In genomic region chr15:51338496-51338895, GRCh38 we compare ENCODE assay signal across 29 cellular contexts. TPM values are rescaled to one million over a fixed set of nuclear protein-coding genes. Genes with fewer than 3 reads are reported as not detected.
"Had no signal": no experiment of that assay in that cellular context is flagged by ENCODE, and none has a peak within 500 bp of the region (broad histone marks: within the 10 kb centered on the region; RNA-seq: fewer than 3 reads in every experiment).

Gene CYP19A1 (minus strand): TSS chr15:51338596. CDS start chr15:51242912, 95,684 bp downstream.

- DNase-seq: activated CD4-positive, alpha-beta T cell treated with anti-CD3 and anti-CD28 coated beads, Interleukin-2, amount 10 ng/mL, durations not matched to agents 24 days and 14 days; activated CD4-positive, alpha-beta T cell treated with anti-CD3 and anti-CD28 coated beads, Interleukin-2, amount 50 U/mL, for 4 hours; activated CD8-positive, alpha-beta T cell treated with anti-CD3 and anti-CD28 coated beads for 36 hours; activated gamma-delta T cell; activated naive CD4-positive, alpha-beta T cell treated with Interleukin-2 at 50 U/mL for 16 hours; activated naive CD8-positive, alpha-beta T cell treated with anti-CD3 and anti-CD28 coated beads, Interleukin-2, amount 10 ng/mL, durations not matched to agents 7 days and 5 days; activated T-cell treated with anti-CD3 and anti-CD28 coated beads, Interleukin-2, amount 50 U/mL, for 24 hours; amygdala; body of pancreas; NCI-H1092 treated with DMSO at 0.1 percent for 48 hours; NCI-H1417 treated with DMSO at 0.1 percent for 48 hours; NCI-H1930; NCI-H2081 treated with DMSO at 0.1 percent for 48 hours; NCI-H226; NCI-H446 treated with DMSO at 0.1 percent for 48 hours; NCI-H524 treated with DMSO at 0.1 percent for 48 hours; SHP77; SJCRH30 had no signal

- H3K36me3 ChIP-seq: breast epithelium, SJCRH30 had no signal

- H3K9me3 Mint-ChIP-seq: activated CD4-positive, alpha-beta T cell treated with anti-CD3 and anti-CD28 coated beads, Interleukin-2, amount 10 ng/mL, durations not matched to agents 24 days and 14 days; activated CD8-positive, alpha-beta T cell treated with anti-CD3 and anti-CD28 coated beads for 36 hours; activated naive CD4-positive, alpha-beta T cell treated with anti-CD3 and anti-CD28 coated beads, Interleukin-2, amount 50 U/mL, for 24 hours; activated T-cell treated with anti-CD3 and anti-CD28 coated beads, Interleukin-2, amount 50 U/mL, for 24 hours; activated T-helper 2 cell treated with anti-CD3 and anti-CD28 coated beads, Interferon-gamma antibody, Interleukin-2, Interleukin-4, amounts not matched to agents 10 μg/mL and 5 μg/mL and 100 μg/mL, durations not matched to agents 14 hours and 24 hours and 36 hours; T-helper 1 cell treated with Interleukin-12 subunit alpha and Interleukin-12 subunit beta and Interleukin-4 antibody, amounts not matched to agents 30 μg/mL and 1 μg/mL, for 36 hours; T-helper 2 cell treated with Interferon-gamma antibody and Interleukin-4, amounts not matched to agents 5 μg/mL and 100 μg/mL, for 36 hours had no signal

- H3K27ac ChIP-seq: body of pancreas, breast epithelium, SJCRH30, SK-N-MC had no signal

- FAIRE-seq: astrocyte, K562, TTC549 had no signal

- H3K4me3 ChIP-seq: body of pancreas, breast epithelium, K562, SJCRH30, SK-N-MC had no signal

- ATAC-seq: activated CD8-positive, alpha-beta T cell treated with anti-CD3 and anti-CD28 coated beads for 36 hours; body of pancreas; K562; Panc1 had no signal

- H3K4me1 ChIP-seq: SJCRH30 had no signal

- H3K27ac Mint-ChIP-seq: activated CD4-positive, alpha-beta T cell treated with anti-CD3 and anti-CD28 coated beads, Interleukin-2, amount 10 ng/mL, durations not matched to agents 24 days and 14 days; activated CD8-positive, alpha-beta T cell treated with anti-CD3 and anti-CD28 coated beads for 36 hours; activated naive CD4-positive, alpha-beta T cell treated with anti-CD3 and anti-CD28 coated beads, Interleukin-2, amount 50 U/mL, for 24 hours; activated naive CD8-positive, alpha-beta T cell treated with anti-CD3 and anti-CD28 coated beads, Interleukin-2, amount 10 ng/mL, durations not matched to agents 7 days and 5 days; activated T-cell treated with anti-CD3 and anti-CD28 coated beads, Interleukin-2, amount 50 U/mL, for 24 hours; activated T-helper 2 cell treated with anti-CD3 and anti-CD28 coated beads, Interferon-gamma antibody, Interleukin-2, Interleukin-4, amounts not matched to agents 10 μg/mL and 5 μg/mL and 100 μg/mL, durations not matched to agents 14 hours and 24 hours and 36 hours; T-helper 1 cell treated with Interleukin-12 subunit alpha and Interleukin-12 subunit beta and Interleukin-4 antibody, amounts not matched to agents 30 μg/mL and 1 μg/mL, for 36 hours; T-helper 2 cell treated with Interferon-gamma antibody and Interleukin-4, amounts not matched to agents 5 μg/mL and 100 μg/mL, for 36 hours had no signal

- H3K4me3 Mint-ChIP-seq: activated CD4-positive, alpha-beta T cell treated with anti-CD3 and anti-CD28 coated beads, Interleukin-2, amount 10 ng/mL, durations not matched to agents 24 days and 14 days; activated CD8-positive, alpha-beta T cell treated with anti-CD3 and anti-CD28 coated beads for 36 hours; activated naive CD4-positive, alpha-beta T cell treated with anti-CD3 and anti-CD28 coated beads, Interleukin-2, amount 50 U/mL, for 24 hours; activated naive CD8-positive, alpha-beta T cell treated with anti-CD3 and anti-CD28 coated beads, Interleukin-2, amount 10 ng/mL, durations not matched to agents 7 days and 5 days; activated T-cell treated with anti-CD3 and anti-CD28 coated beads, Interleukin-2, amount 50 U/mL, for 24 hours; T-helper 1 cell treated with Interleukin-12 subunit alpha and Interleukin-12 subunit beta and Interleukin-4 antibody, amounts not matched to agents 30 μg/mL and 1 μg/mL, for 36 hours; T-helper 2 cell treated with Interferon-gamma antibody and Interleukin-4, amounts not matched to agents 5 μg/mL and 100 μg/mL, for 36 hours had no signal

- H3K4me1 Mint-ChIP-seq: activated CD4-positive, alpha-beta T cell treated with anti-CD3 and anti-CD28 coated beads, Interleukin-2, amount 10 ng/mL, durations not matched to agents 24 days and 14 days; activated naive CD4-positive, alpha-beta T cell treated with anti-CD3 and anti-CD28 coated beads, Interleukin-2, amount 50 U/mL, for 24 hours had no signal

- H3K27me3 ChIP-seq: body of pancreas, SJCRH30 had no signal

- H3K9me3 ChIP-seq: body of pancreas, breast epithelium, SJCRH30 had no signal

RNA-seq across cellular contexts. Expression of gene CYP19A1, which starts in this region (rescaled TPM):
- total RNA-seq: activated CD8-positive, alpha-beta memory T cell treated with anti-CD3 and anti-CD28 coated beads for 36 hours; activated CD8-positive, alpha-beta T cell treated with anti-CD3 and anti-CD28 coated beads for 36 hours; activated naive CD8-positive, alpha-beta T cell treated with anti-CD3 and anti-CD28 coated beads, Interleukin-2, amount 10 ng/mL, durations not matched to agents 7 days and 5 days; SJCRH30 had no signal
